ENCODE assay signal across 27 cellular contexts in genomic region chr9:16069671-16070586, GRCh38.
DNase-seq lines count a peak whose midpoint lies in the region; ATAC-seq and TF ChIP-seq lines count a peak whose summit lies in the region.
"Had no signal": no experiment of that assay in that cellular context is flagged by ENCODE, and none has a peak within 500 bp of the region (broad histone marks: within the 10 kb centered on the region; RNA-seq: fewer than 3 reads in every experiment).

No MANE protein-coding gene starts in this region.

- H3K4me1 ChIP-seq in adipocyte (ENCODE audit: control insufficient read depth, insufficient read depth, low read length): peaks cover 11% of the 10 kb centered on the region
- no peaks in the 10 kb centered on the region for H3K4me1 ChIP-seq in OCI-LY7 (ENCODE audit: insufficient read depth, low read length, poor library complexity, severe bottlenecking)
- H3K4me1 ChIP-seq: ascending aorta, Caco-2, right atrium auricular region had no signal

- H3K79me2 ChIP-seq in OCI-LY7 (ENCODE audit: insufficient read depth, low read depth, low read length): no peaks in the 10 kb centered on the region

- BruUV-seq in OCI-LY7 (replicated peaks; lab: Mats Ljungman, UMichigan): no TSS peak

- H3K4me3 ChIP-seq in adipocyte (ENCODE audit: low read length) (no peak overlapping the region), fibroblast of pulmonary artery (replicated peaks; ENCODE audit: low read depth, low read length) (no peak overlapping the region), OCI-LY7 (ENCODE audit: low read depth, low read length, poor library complexity, severe bottlenecking) (no peak overlapping the region)
- H3K4me3 ChIP-seq: ascending aorta, right atrium auricular region had no signal

- CTCF ChIA-PET in OCI-LY7 (lab: Charles Lee; ENCODE audit: unreplicated experiment): no interaction called here

- H3K27ac Mint-ChIP-seq in neural crest cell (ENCODE audit: unreplicated experiment) (peak overlapping the region; percentile 69), type B pancreatic cell (peak overlapping the region; percentile 33)
- H3K27ac Mint-ChIP-seq: activated B cell treated with CpG ODN at 0.5 μM for 24 hours; activated CD4-positive, alpha-beta memory T cell treated with anti-CD3 and anti-CD28 coated beads, Interleukin-2, amount 10 ng/mL, durations not matched to agents 7 days and 5 days; activated naive CD4-positive, alpha-beta T cell treated with anti-CD3 and anti-CD28 coated beads for 36 hours; B cell had no signal

- no peaks in the 10 kb centered on the region for H3K36me3 Mint-ChIP-seq in neural crest cell (ENCODE audit: low read depth)
- H3K36me3 Mint-ChIP-seq in type B pancreatic cell: no peaks in the 10 kb centered on the region

- no peaks in the 10 kb centered on the region for H3K9me2 ChIP-seq in OCI-LY7 (ENCODE audit: insufficient read depth, low read length)

- POLR2A ChIA-PET in OCI-LY7 (lab: Charles Lee): no interaction called here

- no peak overlapping the region for H2AFZ ChIP-seq in OCI-LY7 (ENCODE audit: low read length)

- no peak for ATAC-seq in HG02623 (IDR thresholded peaks at IDR 0.05; ENCODE audit: unreplicated experiment)

- no peak overlapping the region for H3K9ac ChIP-seq in adipocyte (ENCODE audit: low read length)

- no peak for TF ChIP-seq CTCF in fibroblast of pulmonary artery (IDR thresholded peaks at IDR 0.05; ENCODE audit: low read length, missing control alignments)
- no peak for TF ChIP-seq CTCF in neural crest cell (conservative IDR thresholded peaks at IDR 0.05)
- no peak for TF ChIP-seq CTCF in type B pancreatic cell (conservative IDR thresholded peaks at IDR 0.05)
- TF ChIP-seq CTCF in OCI-LY7 (conservative IDR thresholded peaks at IDR 0.05; ENCODE audit: low read length): no peak

- DNase-seq in adipocyte (ENCODE audit: low read depth): peak; percentile 19
- DNase-seq in fibroblast of pulmonary artery (ENCODE audit: low read depth): peak; percentile 32
- DNase-seq in neural crest cell (ENCODE audit: low read depth, low spot score): no peak
- DNase-seq in type B pancreatic cell (ENCODE audit: extremely low spot score, unreplicated experiment): no peak
- DNase-seq in activated effector memory CD4-positive, alpha-beta T cell treated with Interleukin-2 at 50 U/mL for 16 hours: no peak
- DNase-seq in OCI-LY7 (ENCODE audit: low spot score): no peak
- DNase-seq: activated B cell treated with CpG ODN at 0.5 μM for 24 hours; activated CD4-positive, alpha-beta memory T cell treated with anti-CD3 and anti-CD28 coated beads, Interleukin-2, amount 10 ng/mL, durations not matched to agents 7 days and 5 days; activated naive CD4-positive, alpha-beta T cell treated with anti-CD3 and anti-CD28 coated beads for 36 hours; activated T-cell treated with anti-CD3 and anti-CD28 coated beads, Interleukin-2, amount 50 U/mL, for 1 hour; Caco-2; dermis blood vessel endothelial cell; EL; glutamatergic neuron; HCEC 1CT; KG1; NCI-H1105; NCI-H2107; NCI-H524 treated with DMSO at 0.1 percent for 48 hours; Right ventricle myocardium superior; stimulated activated CD4-positive, alpha-beta T cell treated with anti-CD3 and anti-CD28 coated beads, Interleukin-2, amount 100 ng/mL, for 48 hours; T-helper 1 cell had no signal

- no peaks in the 10 kb centered on the region for H4K20me1 ChIP-seq in OCI-LY7 (ENCODE audit: insufficient read depth, low read length)

- peaks cover 22% of the 10 kb centered on the region for H3K4me1 Mint-ChIP-seq in neural crest cell
- peaks cover 22% of the 10 kb centered on the region for H3K4me1 Mint-ChIP-seq in type B pancreatic cell (ENCODE audit: unreplicated experiment)
- H3K4me1 Mint-ChIP-seq: activated B cell treated with CpG ODN at 0.5 μM for 24 hours; activated CD4-positive, alpha-beta memory T cell treated with anti-CD3 and anti-CD28 coated beads, Interleukin-2, amount 10 ng/mL, durations not matched to agents 7 days and 5 days; B cell had no signal

- H3K27ac ChIP-seq in OCI-LY7 (ENCODE audit: low read depth, low read length, poor library complexity, severe bottlenecking): no peak overlapping the region
- H3K27ac ChIP-seq: ascending aorta, neutrophil, right atrium auricular region had no signal

- peaks cover 4% of the 10 kb centered on the region for H3K27me3 ChIP-seq in adipocyte (replicated peaks; ENCODE audit: control insufficient read depth, insufficient read depth, low read length)
- H3K27me3 ChIP-seq: ascending aorta, neutrophil, right atrium auricular region had no signal

- H3K4me3 Mint-ChIP-seq in neural crest cell (no peak overlapping the region), type B pancreatic cell (no peak overlapping the region)
- H3K4me3 Mint-ChIP-seq: activated B cell treated with CpG ODN at 0.5 μM for 24 hours; activated CD4-positive, alpha-beta memory T cell treated with anti-CD3 and anti-CD28 coated beads, Interleukin-2, amount 10 ng/mL, durations not matched to agents 7 days and 5 days; activated naive CD4-positive, alpha-beta T cell treated with anti-CD3 and anti-CD28 coated beads for 36 hours; B cell had no signal

- no peaks in the 10 kb centered on the region for H3K27me3 Mint-ChIP-seq in neural crest cell (ENCODE audit: low read depth)
- H3K27me3 Mint-ChIP-seq in type B pancreatic cell: no peaks in the 10 kb centered on the region
- H3K27me3 Mint-ChIP-seq: activated B cell treated with CpG ODN at 0.5 μM for 24 hours; activated CD4-positive, alpha-beta memory T cell treated with anti-CD3 and anti-CD28 coated beads, Interleukin-2, amount 10 ng/mL, durations not matched to agents 7 days and 5 days; B cell had no signal

- intact Hi-C loops in OCI-LY7 (cut with micrococcal nuclease; ENCODE audit: unreplicated experiment): no loop called here

- H3K9me3 Mint-ChIP-seq in neural crest cell: peaks cover 3% of the 10 kb centered on the region
- H3K9me3 Mint-ChIP-seq in type B pancreatic cell: peaks cover 6% of the 10 kb centered on the region

- H3K4me2 ChIP-seq in OCI-LY7 (ENCODE audit: low read length): no peak overlapping the region

- no peaks in the 10 kb centered on the region for H3K36me3 ChIP-seq in adipocyte (ENCODE audit: control insufficient read depth, insufficient read depth, low read length, severe bottlenecking)
- no peaks in the 10 kb centered on the region for H3K36me3 ChIP-seq in OCI-LY7 (ENCODE audit: insufficient read depth, low read length)
- H3K36me3 ChIP-seq: ascending aorta, neutrophil, right atrium auricular region had no signal

- H3K9me3 ChIP-seq in adipocyte (ENCODE audit: control insufficient read depth, low read length) (no peaks in the 10 kb centered on the region), OCI-LY7 (ENCODE audit: low read length) (no peaks in the 10 kb centered on the region)
- H3K9me3 ChIP-seq: ascending aorta, Caco-2, neutrophil, right atrium auricular region had no signal

Comparison
In these comparisons a context has a peak if more than half of its experiments do, and no peak if none do; other contexts are left out.
1. DNase-seq: peak in adipocyte (single experiment) and fibroblast of pulmonary artery (single experiment); none in neural crest cell (single experiment), type B pancreatic cell (single experiment), activated effector memory CD4-positive, alpha-beta T cell treated with Interleukin-2 at 50 U/mL for 16 hours (single experiment) and OCI-LY7 (single experiment).